ENCODE assay signal across 21 cellular contexts in genomic region chr13:34474469-34474868, GRCh38.
DNase-seq lines count a peak whose midpoint lies in the region; ATAC-seq and TF ChIP-seq lines count a peak whose summit lies in the region.
"Had no signal": no experiment of that assay in that cellular context is flagged by ENCODE, and none has a peak within 500 bp of the region (broad histone marks: within the 10 kb centered on the region; RNA-seq: fewer than 3 reads in every experiment).

No MANE protein-coding gene starts in this region.

- no peak overlapping the region for H3K4me3 Mint-ChIP-seq in endodermal cell
- H3K4me3 Mint-ChIP-seq: B cell; CD4-positive, alpha-beta T cell; CD8-positive, alpha-beta T cell had no signal

- no peaks in the 10 kb centered on the region for H3K9me2 ChIP-seq in Karpas-422 (replicated peaks; ENCODE audit: insufficient read depth, low read length)

- H3K4me1 Mint-ChIP-seq in endodermal cell: peaks cover 4% of the 10 kb centered on the region
- H3K4me1 Mint-ChIP-seq: B cell had no signal

- no peak overlapping the region for H2AFZ ChIP-seq in Karpas-422 (ENCODE audit: low read length)

- no peak overlapping the region for H3K27ac Mint-ChIP-seq in endodermal cell
- H3K27ac Mint-ChIP-seq: B cell; CD4-positive, alpha-beta T cell; CD8-positive, alpha-beta T cell had no signal

- ATAC-seq in sciatic nerve: peak; percentile 74
- ATAC-seq: A549; CD8-positive, alpha-beta T cell; GM12878 had no signal

- H3K27me3 ChIP-seq in Karpas-422 (ENCODE audit: low read length): no peaks in the 10 kb centered on the region
- no peaks in the 10 kb centered on the region for H3K27me3 ChIP-seq in endodermal cell (ENCODE audit: control insufficient read depth, insufficient read depth, low read length, poor library complexity, severe bottlenecking)
- H3K27me3 ChIP-seq: BLaER1 treated with 17β-estradiol and CSF1 and Interleukin-3, amounts not matched to agents 10 nM and 100 nM had no signal

- H4K20me1 ChIP-seq in Karpas-422 (ENCODE audit: insufficient read depth, low read depth, low read length): no peaks in the 10 kb centered on the region
- H4K20me1 ChIP-seq: BLaER1 treated with 17β-estradiol and CSF1 and Interleukin-3, amounts not matched to agents 10 nM and 100 nM had no signal

- H3K9ac ChIP-seq in Karpas-422 (ENCODE audit: low read length) (no peak overlapping the region), endodermal cell (ENCODE audit: extremely low read depth, low read length, poor library complexity, severe bottlenecking) (no peak overlapping the region)
- H3K9ac ChIP-seq: BLaER1 treated with 17β-estradiol and CSF1 and Interleukin-3, amounts not matched to agents 10 nM and 100 nM had no signal

- no peak overlapping the region for H3K4me3 ChIP-seq in Karpas-422 (ENCODE audit: low read length)
- no peak overlapping the region for H3K4me3 ChIP-seq in endodermal cell (ENCODE audit: low read length)
- H3K4me3 ChIP-seq: A549; BLaER1 treated with 17β-estradiol and CSF1 and Interleukin-3, amounts not matched to agents 10 nM and 100 nM; GM12878 had no signal

- H3K27me3 Mint-ChIP-seq in endodermal cell (ENCODE audit: insufficient read depth): no peaks in the 10 kb centered on the region
- H3K27me3 Mint-ChIP-seq: B cell; CD4-positive, alpha-beta T cell had no signal

- DNase-seq in DMS 273 (lab: John Stamatoyannopoulos, UW; ENCODE audit: unreplicated experiment) (peak; percentile 7), DMS 273 treated with DMSO at 0.1 percent for 48 hours (lab: John Stamatoyannopoulos, UW) (no peak), Karpas-422 (no peak), caudate nucleus (lab: John Stamatoyannopoulos, UW) (peak in 7 of 61 donors; percentile 4 to 70 (median 30)), sciatic nerve (ENCODE audit: low spot score) (no peak), endodermal cell (no peak), DMS79 (lab: John Stamatoyannopoulos, UW) (no peak)
- DNase-seq: AML-193; Caco-2; Calu3; CD4-positive, alpha-beta T cell; CD8-positive, alpha-beta T cell; DND-41; EL; GDM1 had no signal

- H3K9me3 ChIP-seq in Karpas-422 (ENCODE audit: low read length) (no peaks in the 10 kb centered on the region), endodermal cell (ENCODE audit: control insufficient read depth, low read length) (no peaks in the 10 kb centered on the region)
- H3K9me3 ChIP-seq: A549; BLaER1 treated with 17β-estradiol and CSF1 and Interleukin-3, amounts not matched to agents 10 nM and 100 nM; Caco-2 had no signal

- intact Hi-C loops in sciatic nerve (cut with DNase I): no loop called here

- no peak for TF ChIP-seq CTCF in endodermal cell (conservative IDR thresholded peaks at IDR 0.05)

- H3K36me3 Mint-ChIP-seq in endodermal cell (ENCODE audit: low read depth): no peaks in the 10 kb centered on the region
- H3K36me3 Mint-ChIP-seq: CD8-positive, alpha-beta T cell had no signal

- H3K4me1 ChIP-seq in Karpas-422 (ENCODE audit: low read length) (peaks cover 8% of the 10 kb centered on the region), endodermal cell (ENCODE audit: control insufficient read depth, insufficient read depth, low read length) (peaks cover 2% of the 10 kb centered on the region)
- H3K4me1 ChIP-seq: Caco-2 had no signal

- H3K4me2 ChIP-seq in Karpas-422 (ENCODE audit: low read depth, low read length, poor library complexity, severe bottlenecking): peak overlapping the region; percentile 12
- H3K4me2 ChIP-seq: A549; BLaER1 treated with 17β-estradiol and CSF1 and Interleukin-3, amounts not matched to agents 10 nM and 100 nM had no signal

- H3K36me3 ChIP-seq in Karpas-422 (ENCODE audit: insufficient read depth, low read length) (no peaks in the 10 kb centered on the region), endodermal cell (ENCODE audit: control insufficient read depth, insufficient read depth, low read length) (no peaks in the 10 kb centered on the region)
- H3K36me3 ChIP-seq: BLaER1 treated with 17β-estradiol and CSF1 and Interleukin-3, amounts not matched to agents 10 nM and 100 nM had no signal

- H3K27ac ChIP-seq in Karpas-422 (ENCODE audit: low read length) (no peak overlapping the region), caudate nucleus (ENCODE audit: low read depth, low read length) (peak overlapping the region; percentile 74), endodermal cell (ENCODE audit: low read depth, low read length) (no peak overlapping the region)
- H3K27ac ChIP-seq: 22Rv1; A549; BLaER1 treated with 17β-estradiol and CSF1 and Interleukin-3, amounts not matched to agents 10 nM and 100 nM; C4-2B had no signal

- WGBS in endodermal cell (ENCODE audit: insufficient coverage in 1 of 2, insufficient read length in 1 of 2), 2 experiments: 85 to 87% methylated on average over 2 to 3 of the region's 3 CpGs

- no peaks in the 10 kb centered on the region for H3K9me3 Mint-ChIP-seq in endodermal cell

- H3K79me2 ChIP-seq in Karpas-422 (ENCODE audit: low read length): no peaks in the 10 kb centered on the region
